ENCODE assay signal across 1 cellular context in the genomic region with DNA sequence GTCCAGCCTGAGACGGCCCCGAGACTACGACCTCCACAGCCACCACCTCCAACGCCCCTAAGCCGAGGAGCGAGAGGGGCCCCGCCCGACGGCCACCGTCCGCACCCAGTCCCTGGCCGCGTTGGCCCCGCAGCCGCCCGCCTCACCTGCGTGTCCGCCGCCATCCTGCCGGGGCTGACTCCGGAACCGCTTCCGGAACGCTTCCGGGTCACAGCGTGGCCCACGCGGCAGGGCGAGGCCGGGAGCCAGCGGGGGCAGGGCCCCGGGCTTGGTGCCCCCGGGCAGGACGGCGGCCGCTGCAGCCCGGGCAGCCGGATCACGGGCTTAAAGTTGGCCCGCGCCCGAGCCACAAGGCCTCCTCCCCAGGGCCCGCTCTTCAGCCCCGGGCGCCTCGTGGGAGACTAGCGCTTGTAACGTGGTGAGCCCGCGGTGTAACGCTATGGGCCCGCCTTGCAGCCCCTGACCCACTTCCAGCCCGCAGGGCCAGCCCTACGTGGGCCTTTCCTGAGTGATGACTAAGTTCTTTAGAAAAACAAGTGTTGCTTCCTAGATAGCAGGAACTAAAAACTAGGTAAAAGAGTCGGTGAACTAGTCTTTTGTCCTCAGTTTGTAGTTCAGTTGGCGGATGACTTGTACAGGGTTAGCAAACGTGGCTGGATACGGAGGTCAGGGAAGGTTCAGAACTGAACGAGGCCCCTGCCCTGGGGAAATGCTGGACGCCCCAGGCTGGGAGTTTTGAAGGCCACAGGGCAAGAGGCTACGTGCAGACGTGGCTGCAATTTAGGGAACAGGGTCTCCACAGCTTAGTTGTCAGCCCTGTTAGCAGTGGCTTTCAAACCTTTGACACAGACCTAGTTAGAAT.
TF ChIP-seq lines count a peak whose summit lies in the region.

A gene with protein sequence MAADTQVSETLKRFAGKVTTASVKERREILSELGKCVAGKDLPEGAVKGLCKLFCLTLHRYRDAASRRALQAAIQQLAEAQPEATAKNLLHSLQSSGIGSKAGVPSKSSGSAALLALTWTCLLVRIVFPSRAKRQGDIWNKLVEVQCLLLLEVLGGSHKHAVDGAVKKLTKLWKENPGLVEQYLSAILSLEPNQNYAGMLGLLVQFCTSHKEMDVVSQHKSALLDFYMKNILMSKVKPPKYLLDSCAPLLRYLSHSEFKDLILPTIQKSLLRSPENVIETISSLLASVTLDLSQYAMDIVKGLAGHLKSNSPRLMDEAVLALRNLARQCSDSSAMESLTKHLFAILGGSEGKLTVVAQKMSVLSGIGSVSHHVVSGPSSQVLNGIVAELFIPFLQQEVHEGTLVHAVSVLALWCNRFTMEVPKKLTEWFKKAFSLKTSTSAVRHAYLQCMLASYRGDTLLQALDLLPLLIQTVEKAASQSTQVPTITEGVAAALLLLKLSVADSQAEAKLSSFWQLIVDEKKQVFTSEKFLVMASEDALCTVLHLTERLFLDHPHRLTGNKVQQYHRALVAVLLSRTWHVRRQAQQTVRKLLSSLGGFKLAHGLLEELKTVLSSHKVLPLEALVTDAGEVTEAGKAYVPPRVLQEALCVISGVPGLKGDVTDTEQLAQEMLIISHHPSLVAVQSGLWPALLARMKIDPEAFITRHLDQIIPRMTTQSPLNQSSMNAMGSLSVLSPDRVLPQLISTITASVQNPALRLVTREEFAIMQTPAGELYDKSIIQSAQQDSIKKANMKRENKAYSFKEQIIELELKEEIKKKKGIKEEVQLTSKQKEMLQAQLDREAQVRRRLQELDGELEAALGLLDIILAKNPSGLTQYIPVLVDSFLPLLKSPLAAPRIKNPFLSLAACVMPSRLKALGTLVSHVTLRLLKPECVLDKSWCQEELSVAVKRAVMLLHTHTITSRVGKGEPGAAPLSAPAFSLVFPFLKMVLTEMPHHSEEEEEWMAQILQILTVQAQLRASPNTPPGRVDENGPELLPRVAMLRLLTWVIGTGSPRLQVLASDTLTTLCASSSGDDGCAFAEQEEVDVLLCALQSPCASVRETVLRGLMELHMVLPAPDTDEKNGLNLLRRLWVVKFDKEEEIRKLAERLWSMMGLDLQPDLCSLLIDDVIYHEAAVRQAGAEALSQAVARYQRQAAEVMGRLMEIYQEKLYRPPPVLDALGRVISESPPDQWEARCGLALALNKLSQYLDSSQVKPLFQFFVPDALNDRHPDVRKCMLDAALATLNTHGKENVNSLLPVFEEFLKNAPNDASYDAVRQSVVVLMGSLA (N-terminal part only) (minus strand): TSS at position 182 of the 862 bp plus-strand sequence. CDS start 18 bp downstream, at position 164.

TF ChIP-seq in GM12878, 131 proteins besides CTCF, POLR2A, EP300 and RAD21 (continues in another document):
- no peak for TF ChIP-seq ZNF24 (IDR thresholded peaks at IDR 0.05)
- TF ChIP-seq WRNIP1 (IDR thresholded peaks at IDR 0.05; ENCODE audit: borderline replicate concordance, low read depth, low read length) = no peak
- TF ChIP-seq ETV6 (conservative IDR thresholded peaks at IDR 0.05 in 1 of 2, IDR thresholded peaks at IDR 0.05 in 1 of 2; ENCODE audit: borderline replicate concordance in 1 of 2, low read depth in 1 of 2) = peak in 1 of 2 experiments; percentile 91; a peak in 2 of 4 replicates
- peak; percentile 81; the same call in 1 of the 2 replicates for TF ChIP-seq SIN3A (IDR thresholded peaks at IDR 0.05; ENCODE audit: low read depth, low read length)
- TF ChIP-seq ZSCAN29 (IDR thresholded peaks at IDR 0.05) = no peak
- no peak for TF ChIP-seq SUPT20H (IDR thresholded peaks at IDR 0.05; ENCODE audit: borderline replicate concordance, control insufficient read depth, low read depth, low read length)
- TF ChIP-seq, protein P1, sequence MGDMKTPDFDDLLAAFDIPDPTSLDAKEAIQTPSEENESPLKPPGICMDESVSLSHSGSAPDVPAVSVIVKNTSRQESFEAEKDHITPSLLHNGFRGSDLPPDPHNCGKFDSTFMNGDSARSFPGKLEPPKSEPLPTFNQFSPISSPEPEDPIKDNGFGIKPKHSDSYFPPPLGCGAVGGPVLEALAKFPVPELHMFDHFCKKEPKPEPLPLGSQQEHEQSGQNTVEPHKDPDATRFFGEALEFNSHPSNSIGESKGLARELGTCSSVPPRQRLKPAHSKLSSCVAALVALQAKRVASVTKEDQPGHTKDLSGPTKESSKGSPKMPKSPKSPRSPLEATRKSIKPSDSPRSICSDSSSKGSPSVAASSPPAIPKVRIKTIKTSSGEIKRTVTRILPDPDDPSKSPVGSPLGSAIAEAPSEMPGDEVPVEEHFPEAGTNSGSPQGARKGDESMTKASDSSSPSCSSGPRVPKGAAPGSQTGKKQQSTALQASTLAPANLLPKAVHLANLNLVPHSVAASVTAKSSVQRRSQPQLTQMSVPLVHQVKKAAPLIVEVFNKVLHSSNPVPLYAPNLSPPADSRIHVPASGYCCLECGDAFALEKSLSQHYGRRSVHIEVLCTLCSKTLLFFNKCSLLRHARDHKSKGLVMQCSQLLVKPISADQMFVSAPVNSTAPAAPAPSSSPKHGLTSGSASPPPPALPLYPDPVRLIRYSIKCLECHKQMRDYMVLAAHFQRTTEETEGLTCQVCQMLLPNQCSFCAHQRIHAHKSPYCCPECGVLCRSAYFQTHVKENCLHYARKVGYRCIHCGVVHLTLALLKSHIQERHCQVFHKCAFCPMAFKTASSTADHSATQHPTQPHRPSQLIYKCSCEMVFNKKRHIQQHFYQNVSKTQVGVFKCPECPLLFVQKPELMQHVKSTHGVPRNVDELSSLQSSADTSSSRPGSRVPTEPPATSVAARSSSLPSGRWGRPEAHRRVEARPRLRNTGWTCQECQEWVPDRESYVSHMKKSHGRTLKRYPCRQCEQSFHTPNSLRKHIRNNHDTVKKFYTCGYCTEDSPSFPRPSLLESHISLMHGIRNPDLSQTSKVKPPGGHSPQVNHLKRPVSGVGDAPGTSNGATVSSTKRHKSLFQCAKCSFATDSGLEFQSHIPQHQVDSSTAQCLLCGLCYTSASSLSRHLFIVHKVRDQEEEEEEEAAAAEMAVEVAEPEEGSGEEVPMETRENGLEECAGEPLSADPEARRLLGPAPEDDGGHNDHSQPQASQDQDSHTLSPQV (IDR thresholded peaks at IDR 0.05) = peak; percentile 81; the same call in 1 of the 2 replicates
- TF ChIP-seq NFYA (IDR thresholded peaks at IDR 0.05; ENCODE audit: borderline replicate concordance, low read depth, low read length) = no peak
- no peak for TF ChIP-seq KDM1A (IDR thresholded peaks at IDR 0.05; ENCODE audit: borderline replicate concordance)
- no peak for TF ChIP-seq EZH2 (IDR thresholded peaks at IDR 0.05; ENCODE audit: borderline replicate concordance, control insufficient read depth, low read depth, low read length)
- TF ChIP-seq, protein P2, sequence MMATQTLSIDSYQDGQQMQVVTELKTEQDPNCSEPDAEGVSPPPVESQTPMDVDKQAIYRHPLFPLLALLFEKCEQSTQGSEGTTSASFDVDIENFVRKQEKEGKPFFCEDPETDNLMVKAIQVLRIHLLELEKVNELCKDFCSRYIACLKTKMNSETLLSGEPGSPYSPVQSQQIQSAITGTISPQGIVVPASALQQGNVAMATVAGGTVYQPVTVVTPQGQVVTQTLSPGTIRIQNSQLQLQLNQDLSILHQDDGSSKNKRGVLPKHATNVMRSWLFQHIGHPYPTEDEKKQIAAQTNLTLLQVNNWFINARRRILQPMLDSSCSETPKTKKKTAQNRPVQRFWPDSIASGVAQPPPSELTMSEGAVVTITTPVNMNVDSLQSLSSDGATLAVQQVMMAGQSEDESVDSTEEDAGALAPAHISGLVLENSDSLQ (IDR thresholded peaks at IDR 0.05) = no peak
- TF ChIP-seq MYB (IDR thresholded peaks at IDR 0.05; ENCODE audit: borderline replicate concordance, low read depth, low read length) = no peak
- peak; percentile 91 for TF ChIP-seq POLR2AphosphoS2 (IDR thresholded peaks at IDR 0.05; ENCODE audit: low read depth, low read length)
- TF ChIP-seq RB1 (IDR thresholded peaks at IDR 0.05; ENCODE audit: borderline replicate concordance) = no peak; the same call in 1 of the 2 replicates
- peak; percentile 32 for TF ChIP-seq HDAC6 (IDR thresholded peaks at IDR 0.05; ENCODE audit: unreplicated experiment)
- TF ChIP-seq MTA3 (IDR thresholded peaks at IDR 0.05; ENCODE audit: borderline replicate concordance, low read length) = peak; percentile 68
- 0 out of 2 replicates have a peak, but pooled peaks have one; percentile 15 for TF ChIP-seq FOXM1 (IDR thresholded peaks at IDR 0.05; ENCODE audit: low read depth, low read length)
- peak; percentile 77; the same call in 1 of the 2 replicates for TF ChIP-seq POLR2AphosphoS5 (IDR thresholded peaks at IDR 0.05; ENCODE audit: low read length)
- no peak; the same call in 1 of the 2 replicates for TF ChIP-seq ZNF622 (IDR thresholded peaks at IDR 0.05)
- TF ChIP-seq HDAC2 (IDR thresholded peaks at IDR 0.05) = no peak
- no peak for TF ChIP-seq NFIC (IDR thresholded peaks at IDR 0.05; ENCODE audit: low read depth, low read length)
- no peak; the same call in 1 of the 2 replicates for TF ChIP-seq SREBF1 (IDR thresholded peaks at IDR 0.05; ENCODE audit: low read length)
- TF ChIP-seq GABPA (IDR thresholded peaks at IDR 0.05; ENCODE audit: low read depth) = peak; percentile 91
- peak; percentile 39 for TF ChIP-seq RELA (IDR thresholded peaks at IDR 0.05; ENCODE audit: borderline replicate concordance, partially characterized antibody)
- peak in 1 of 2 experiments; percentile 73; a peak in 2 of 4 replicates for TF ChIP-seq BHLHE40 (IDR thresholded peaks at IDR 0.05; ENCODE audit: borderline replicate concordance in 1 of 2, low read depth in 2 of 2, low read length in 1 of 2)
- TF ChIP-seq MEF2B (IDR thresholded peaks at IDR 0.05; ENCODE audit: partially characterized antibody, poor library complexity, severe bottlenecking) = no peak
- TF ChIP-seq CEBPB (IDR thresholded peaks at IDR 0.05; ENCODE audit: borderline replicate concordance in 1 of 2, low read depth in 2 of 2, low read length in 2 of 2) = no peak
- TF ChIP-seq KLF5 (IDR thresholded peaks at IDR 0.05; ENCODE audit: partially characterized antibody) = peak; percentile 81
- TF ChIP-seq SIX5 (IDR thresholded peaks at IDR 0.05; ENCODE audit: low read depth, low read length, severe bottlenecking) = peak; percentile 54
- no peak for TF ChIP-seq RAD51 (IDR thresholded peaks at IDR 0.05)
- no peak for TF ChIP-seq ESRRA (IDR thresholded peaks at IDR 0.05; ENCODE audit: low read length)
- peak; percentile 72 for TF ChIP-seq HCFC1 (IDR thresholded peaks at IDR 0.05; ENCODE audit: low read length)
- TF ChIP-seq, protein P3, sequence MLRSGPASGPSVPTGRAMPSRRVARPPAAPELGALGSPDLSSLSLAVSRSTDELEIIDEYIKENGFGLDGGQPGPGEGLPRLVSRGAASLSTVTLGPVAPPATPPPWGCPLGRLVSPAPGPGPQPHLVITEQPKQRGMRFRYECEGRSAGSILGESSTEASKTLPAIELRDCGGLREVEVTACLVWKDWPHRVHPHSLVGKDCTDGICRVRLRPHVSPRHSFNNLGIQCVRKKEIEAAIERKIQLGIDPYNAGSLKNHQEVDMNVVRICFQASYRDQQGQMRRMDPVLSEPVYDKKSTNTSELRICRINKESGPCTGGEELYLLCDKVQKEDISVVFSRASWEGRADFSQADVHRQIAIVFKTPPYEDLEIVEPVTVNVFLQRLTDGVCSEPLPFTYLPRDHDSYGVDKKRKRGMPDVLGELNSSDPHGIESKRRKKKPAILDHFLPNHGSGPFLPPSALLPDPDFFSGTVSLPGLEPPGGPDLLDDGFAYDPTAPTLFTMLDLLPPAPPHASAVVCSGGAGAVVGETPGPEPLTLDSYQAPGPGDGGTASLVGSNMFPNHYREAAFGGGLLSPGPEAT (IDR thresholded peaks at IDR 0.05; ENCODE audit: low read depth) = peak; percentile 92
- peak; percentile 79 to 80; a peak in 2 of 3 replicates for TF ChIP-seq EGR1 (IDR thresholded peaks at IDR 0.05; ENCODE audit: borderline replicate concordance in 1 of 2, low read depth in 2 of 2, low read length in 2 of 2)
- TF ChIP-seq CHD2 (IDR thresholded peaks at IDR 0.05; ENCODE audit: borderline replicate concordance, low read depth, low read length) = peak; percentile 80
- peak; percentile 95 for TF ChIP-seq TAF1 (IDR thresholded peaks at IDR 0.05; ENCODE audit: borderline replicate concordance, low read depth, low read length)
- TF ChIP-seq BMI1 (IDR thresholded peaks at IDR 0.05; ENCODE audit: borderline replicate concordance) = no peak
- no peak; the same call in 1 of the 2 replicates for TF ChIP-seq ZBED1 (IDR thresholded peaks at IDR 0.05; ENCODE audit: borderline replicate concordance)
- peak; percentile 97 for TF ChIP-seq MXI1 (IDR thresholded peaks at IDR 0.05; ENCODE audit: low read depth, low read length)
- TF ChIP-seq TCF7 (IDR thresholded peaks at IDR 0.05; ENCODE audit: borderline replicate concordance) = no peak
- peak; percentile 99 for TF ChIP-seq NR2C1 (IDR thresholded peaks at IDR 0.05)
- TF ChIP-seq BCL11A (IDR thresholded peaks at IDR 0.05; ENCODE audit: low read depth, low read length) = no peak
- TF ChIP-seq, protein P4, sequence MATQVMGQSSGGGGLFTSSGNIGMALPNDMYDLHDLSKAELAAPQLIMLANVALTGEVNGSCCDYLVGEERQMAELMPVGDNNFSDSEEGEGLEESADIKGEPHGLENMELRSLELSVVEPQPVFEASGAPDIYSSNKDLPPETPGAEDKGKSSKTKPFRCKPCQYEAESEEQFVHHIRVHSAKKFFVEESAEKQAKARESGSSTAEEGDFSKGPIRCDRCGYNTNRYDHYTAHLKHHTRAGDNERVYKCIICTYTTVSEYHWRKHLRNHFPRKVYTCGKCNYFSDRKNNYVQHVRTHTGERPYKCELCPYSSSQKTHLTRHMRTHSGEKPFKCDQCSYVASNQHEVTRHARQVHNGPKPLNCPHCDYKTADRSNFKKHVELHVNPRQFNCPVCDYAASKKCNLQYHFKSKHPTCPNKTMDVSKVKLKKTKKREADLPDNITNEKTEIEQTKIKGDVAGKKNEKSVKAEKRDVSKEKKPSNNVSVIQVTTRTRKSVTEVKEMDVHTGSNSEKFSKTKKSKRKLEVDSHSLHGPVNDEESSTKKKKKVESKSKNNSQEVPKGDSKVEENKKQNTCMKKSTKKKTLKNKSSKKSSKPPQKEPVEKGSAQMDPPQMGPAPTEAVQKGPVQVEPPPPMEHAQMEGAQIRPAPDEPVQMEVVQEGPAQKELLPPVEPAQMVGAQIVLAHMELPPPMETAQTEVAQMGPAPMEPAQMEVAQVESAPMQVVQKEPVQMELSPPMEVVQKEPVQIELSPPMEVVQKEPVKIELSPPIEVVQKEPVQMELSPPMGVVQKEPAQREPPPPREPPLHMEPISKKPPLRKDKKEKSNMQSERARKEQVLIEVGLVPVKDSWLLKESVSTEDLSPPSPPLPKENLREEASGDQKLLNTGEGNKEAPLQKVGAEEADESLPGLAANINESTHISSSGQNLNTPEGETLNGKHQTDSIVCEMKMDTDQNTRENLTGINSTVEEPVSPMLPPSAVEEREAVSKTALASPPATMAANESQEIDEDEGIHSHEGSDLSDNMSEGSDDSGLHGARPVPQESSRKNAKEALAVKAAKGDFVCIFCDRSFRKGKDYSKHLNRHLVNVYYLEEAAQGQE (IDR thresholded peaks at IDR 0.05; ENCODE audit: low read depth, low read length) = no peak
- TF ChIP-seq, protein P5, sequence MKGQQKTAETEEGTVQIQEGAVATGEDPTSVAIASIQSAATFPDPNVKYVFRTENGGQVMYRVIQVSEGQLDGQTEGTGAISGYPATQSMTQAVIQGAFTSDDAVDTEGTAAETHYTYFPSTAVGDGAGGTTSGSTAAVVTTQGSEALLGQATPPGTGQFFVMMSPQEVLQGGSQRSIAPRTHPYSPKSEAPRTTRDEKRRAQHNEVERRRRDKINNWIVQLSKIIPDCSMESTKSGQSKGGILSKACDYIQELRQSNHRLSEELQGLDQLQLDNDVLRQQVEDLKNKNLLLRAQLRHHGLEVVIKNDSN (IDR thresholded peaks at IDR 0.05; ENCODE audit: borderline replicate concordance, extremely low read length, insufficient read depth, low read depth, low read length) = peak; percentile 46
- no peak for TF ChIP-seq JUNB (IDR thresholded peaks at IDR 0.05)
- TF ChIP-seq SMAD5 (IDR thresholded peaks at IDR 0.05; ENCODE audit: low read depth) = no peak; the same call in 1 of the 2 replicates
- peak; percentile 73; the same call in 1 of the 2 replicates for TF ChIP-seq TBL1XR1 (IDR thresholded peaks at IDR 0.05; ENCODE audit: low read depth, low read length)
